In the genomic region with DNA sequence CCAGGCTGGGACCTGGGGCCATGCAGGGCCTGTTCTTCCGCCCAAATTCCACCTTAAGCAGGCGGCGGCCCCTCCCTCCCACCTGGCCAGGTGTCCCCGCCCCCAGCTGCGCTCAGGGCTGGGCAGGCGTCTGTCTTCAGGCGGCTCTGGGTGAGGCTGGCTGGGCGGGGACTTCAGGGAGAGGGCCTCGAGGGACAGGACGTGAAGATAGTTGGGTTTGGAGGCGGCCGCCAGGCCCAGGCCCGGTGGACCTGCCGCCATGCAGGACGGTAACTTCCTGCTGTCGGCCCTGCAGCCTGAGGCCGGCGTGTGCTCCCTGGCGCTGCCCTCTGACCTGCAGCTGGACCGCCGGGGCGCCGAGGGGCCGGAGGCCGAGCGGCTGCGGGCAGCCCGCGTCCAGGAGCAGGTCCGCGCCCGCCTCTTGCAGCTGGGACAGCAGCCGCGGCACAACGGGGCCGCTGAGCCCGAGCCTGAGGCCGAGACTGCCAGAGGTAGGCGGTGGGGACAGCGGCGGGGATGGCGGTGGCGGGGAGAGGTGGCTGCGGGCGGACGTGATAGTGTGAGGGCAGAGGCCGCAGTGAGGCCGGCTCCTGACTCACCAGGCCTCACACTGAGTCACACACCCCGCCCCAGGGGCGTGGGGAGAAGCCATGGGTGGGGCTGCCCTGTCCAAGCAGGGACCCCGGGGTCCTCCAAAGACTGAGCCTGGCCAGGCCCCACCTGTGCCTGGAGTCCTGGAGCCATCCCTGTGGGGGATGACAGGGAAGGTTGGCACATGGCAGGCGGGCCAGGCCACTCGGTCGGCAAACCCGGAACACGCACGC, we compare ENCODE assay signal across 2 cellular contexts.
A peak's percentile ranks its signal among the peaks of the same experiment; 100 is the strongest.
TF ChIP-seq lines count a peak whose summit lies in the region.

A gene with protein sequence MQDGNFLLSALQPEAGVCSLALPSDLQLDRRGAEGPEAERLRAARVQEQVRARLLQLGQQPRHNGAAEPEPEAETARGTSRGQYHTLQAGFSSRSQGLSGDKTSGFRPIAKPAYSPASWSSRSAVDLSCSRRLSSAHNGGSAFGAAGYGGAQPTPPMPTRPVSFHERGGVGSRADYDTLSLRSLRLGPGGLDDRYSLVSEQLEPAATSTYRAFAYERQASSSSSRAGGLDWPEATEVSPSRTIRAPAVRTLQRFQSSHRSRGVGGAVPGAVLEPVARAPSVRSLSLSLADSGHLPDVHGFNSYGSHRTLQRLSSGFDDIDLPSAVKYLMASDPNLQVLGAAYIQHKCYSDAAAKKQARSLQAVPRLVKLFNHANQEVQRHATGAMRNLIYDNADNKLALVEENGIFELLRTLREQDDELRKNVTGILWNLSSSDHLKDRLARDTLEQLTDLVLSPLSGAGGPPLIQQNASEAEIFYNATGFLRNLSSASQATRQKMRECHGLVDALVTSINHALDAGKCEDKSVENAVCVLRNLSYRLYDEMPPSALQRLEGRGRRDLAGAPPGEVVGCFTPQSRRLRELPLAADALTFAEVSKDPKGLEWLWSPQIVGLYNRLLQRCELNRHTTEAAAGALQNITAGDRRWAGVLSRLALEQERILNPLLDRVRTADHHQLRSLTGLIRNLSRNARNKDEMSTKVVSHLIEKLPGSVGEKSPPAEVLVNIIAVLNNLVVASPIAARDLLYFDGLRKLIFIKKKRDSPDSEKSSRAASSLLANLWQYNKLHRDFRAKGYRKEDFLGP (plus strand): TSS at position 176 of the 824 bp plus-strand sequence. CDS start 84 bp downstream, at position 260.

TF ChIP-seq in HepG2, 621 proteins besides CTCF, POLR2A, EP300 and RAD21 (continued from another document and continues in another):
- TF ChIP-seq, protein P1, sequence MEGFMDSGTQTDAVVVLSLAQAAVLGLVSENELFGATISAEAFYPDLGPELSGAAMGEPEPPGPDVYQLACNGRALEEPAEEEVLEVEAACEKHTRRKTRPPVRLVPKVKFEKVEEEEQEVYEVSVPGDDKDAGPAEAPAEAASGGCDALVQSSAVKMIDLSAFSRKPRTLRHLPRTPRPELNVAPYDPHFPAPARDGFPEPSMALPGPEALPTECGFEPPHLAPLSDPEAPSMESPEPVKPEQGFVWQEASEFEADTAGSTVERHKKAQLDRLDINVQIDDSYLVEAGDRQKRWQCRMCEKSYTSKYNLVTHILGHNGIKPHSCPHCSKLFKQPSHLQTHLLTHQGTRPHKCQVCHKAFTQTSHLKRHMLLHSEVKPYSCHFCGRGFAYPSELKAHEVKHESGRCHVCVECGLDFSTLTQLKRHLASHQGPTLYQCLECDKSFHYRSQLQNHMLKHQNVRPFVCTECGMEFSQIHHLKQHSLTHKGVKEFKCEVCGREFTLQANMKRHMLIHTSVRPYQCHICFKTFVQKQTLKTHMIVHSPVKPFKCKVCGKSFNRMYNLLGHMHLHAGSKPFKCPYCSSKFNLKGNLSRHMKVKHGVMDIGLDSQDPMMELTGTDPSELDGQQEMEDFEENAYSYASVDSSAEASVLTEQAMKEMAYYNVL (CRISPR knock-in tag; IDR thresholded peaks at IDR 0.05; ENCODE audit: borderline replicate concordance), result 0 out of 2 replicates have a peak, but pooled peaks have one; percentile 35
- TF ChIP-seq CBX2 (IDR thresholded peaks at IDR 0.05; ENCODE audit: low read depth, low read length) (no peak), CBX2 (CRISPR knock-in tag; IDR thresholded peaks at IDR 0.05; ENCODE audit: low read depth) (0 out of 2 replicates have a peak, but pooled peaks have one; percentile 49), TBX2 (CRISPR knock-in tag; IDR thresholded peaks at IDR 0.05; ENCODE audit: borderline replicate concordance) (peak; percentile 55; the same call in 1 of the 2 replicates), HNRNPLL (IDR thresholded peaks at IDR 0.05; ENCODE audit: low read depth, low read length, poor library complexity, severe bottlenecking) (peak; percentile 33), KDM4B (CRISPR knock-in tag; IDR thresholded peaks at IDR 0.05) (no peak), PHF5A (CRISPR knock-in tag; IDR thresholded peaks at IDR 0.05; ENCODE audit: low read depth, unreplicated experiment) (peak; percentile 27), MAFK (conservative IDR thresholded peaks at IDR 0.05 in 1 of 2, IDR thresholded peaks at IDR 0.05 in 1 of 2; ENCODE audit: low read length in 2 of 2) (no peak), ZNF549 (CRISPR knock-in tag; IDR thresholded peaks at IDR 0.05) (no peak), CREM (IDR thresholded peaks at IDR 0.05) (no peak), CREM (CRISPR knock-in tag; IDR thresholded peaks at IDR 0.05) (no peak), JDP2 (CRISPR knock-in tag; IDR thresholded peaks at IDR 0.05; ENCODE audit: borderline replicate concordance) (no peak), MATR3 (CRISPR knock-in tag; IDR thresholded peaks at IDR 0.05) (no peak), FOXC1 (CRISPR knock-in tag; IDR thresholded peaks at IDR 0.05; ENCODE audit: borderline replicate concordance) (no peak), ZBTB42 (CRISPR knock-in tag; IDR thresholded peaks at IDR 0.05) (peak; percentile 80; the same call in 1 of the 2 replicates), ZNF180 (CRISPR knock-in tag; IDR thresholded peaks at IDR 0.05; ENCODE audit: borderline replicate concordance, low read depth) (no peak), ZNF670 (CRISPR knock-in tag; IDR thresholded peaks at IDR 0.05; ENCODE audit: borderline replicate concordance) (0 out of 2 replicates have a peak, but pooled peaks have one; percentile 34), ZNF44 (CRISPR knock-in tag; IDR thresholded peaks at IDR 0.05) (no peak), FOXK1 (CRISPR knock-in tag; IDR thresholded peaks at IDR 0.05; ENCODE audit: borderline replicate concordance, low read depth) (no peak), MYNN (CRISPR knock-in tag; IDR thresholded peaks at IDR 0.05; ENCODE audit: low read depth) (no peak)
- TF ChIP-seq, protein P2, sequence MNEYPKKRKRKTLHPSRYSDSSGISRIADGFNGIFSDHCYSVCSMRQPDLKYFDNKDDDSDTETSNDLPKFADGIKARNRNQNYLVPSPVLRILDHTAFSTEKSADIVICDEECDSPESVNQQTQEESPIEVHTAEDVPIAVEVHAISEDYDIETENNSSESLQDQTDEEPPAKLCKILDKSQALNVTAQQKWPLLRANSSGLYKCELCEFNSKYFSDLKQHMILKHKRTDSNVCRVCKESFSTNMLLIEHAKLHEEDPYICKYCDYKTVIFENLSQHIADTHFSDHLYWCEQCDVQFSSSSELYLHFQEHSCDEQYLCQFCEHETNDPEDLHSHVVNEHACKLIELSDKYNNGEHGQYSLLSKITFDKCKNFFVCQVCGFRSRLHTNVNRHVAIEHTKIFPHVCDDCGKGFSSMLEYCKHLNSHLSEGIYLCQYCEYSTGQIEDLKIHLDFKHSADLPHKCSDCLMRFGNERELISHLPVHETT (CRISPR knock-in tag; conservative IDR thresholded peaks at IDR 0.05), result no peak
- TF ChIP-seq, protein P3, sequence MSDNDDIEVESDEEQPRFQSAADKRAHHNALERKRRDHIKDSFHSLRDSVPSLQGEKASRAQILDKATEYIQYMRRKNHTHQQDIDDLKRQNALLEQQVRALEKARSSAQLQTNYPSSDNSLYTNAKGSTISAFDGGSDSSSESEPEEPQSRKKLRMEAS (IDR thresholded peaks at IDR 0.05), result peak; percentile 79
- TF ChIP-seq, protein P4, sequence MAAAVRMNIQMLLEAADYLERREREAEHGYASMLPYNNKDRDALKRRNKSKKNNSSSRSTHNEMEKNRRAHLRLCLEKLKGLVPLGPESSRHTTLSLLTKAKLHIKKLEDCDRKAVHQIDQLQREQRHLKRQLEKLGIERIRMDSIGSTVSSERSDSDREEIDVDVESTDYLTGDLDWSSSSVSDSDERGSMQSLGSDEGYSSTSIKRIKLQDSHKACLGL (CRISPR knock-in tag; IDR thresholded peaks at IDR 0.05), result peak; percentile 89; the same call in 1 of the 2 replicates
- TF ChIP-seq, protein P5, sequence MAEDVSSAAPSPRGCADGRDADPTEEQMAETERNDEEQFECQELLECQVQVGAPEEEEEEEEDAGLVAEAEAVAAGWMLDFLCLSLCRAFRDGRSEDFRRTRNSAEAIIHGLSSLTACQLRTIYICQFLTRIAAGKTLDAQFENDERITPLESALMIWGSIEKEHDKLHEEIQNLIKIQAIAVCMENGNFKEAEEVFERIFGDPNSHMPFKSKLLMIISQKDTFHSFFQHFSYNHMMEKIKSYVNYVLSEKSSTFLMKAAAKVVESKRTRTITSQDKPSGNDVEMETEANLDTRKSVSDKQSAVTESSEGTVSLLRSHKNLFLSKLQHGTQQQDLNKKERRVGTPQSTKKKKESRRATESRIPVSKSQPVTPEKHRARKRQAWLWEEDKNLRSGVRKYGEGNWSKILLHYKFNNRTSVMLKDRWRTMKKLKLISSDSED (CRISPR knock-in tag; IDR thresholded peaks at IDR 0.05), result 0 out of 2 replicates have a peak, but pooled peaks have one; percentile 42

TF ChIP-seq in K562, 482 proteins besides CTCF, POLR2A, EP300 and RAD21 (continued from another document and continues in another):
- TF ChIP-seq, protein P6, sequence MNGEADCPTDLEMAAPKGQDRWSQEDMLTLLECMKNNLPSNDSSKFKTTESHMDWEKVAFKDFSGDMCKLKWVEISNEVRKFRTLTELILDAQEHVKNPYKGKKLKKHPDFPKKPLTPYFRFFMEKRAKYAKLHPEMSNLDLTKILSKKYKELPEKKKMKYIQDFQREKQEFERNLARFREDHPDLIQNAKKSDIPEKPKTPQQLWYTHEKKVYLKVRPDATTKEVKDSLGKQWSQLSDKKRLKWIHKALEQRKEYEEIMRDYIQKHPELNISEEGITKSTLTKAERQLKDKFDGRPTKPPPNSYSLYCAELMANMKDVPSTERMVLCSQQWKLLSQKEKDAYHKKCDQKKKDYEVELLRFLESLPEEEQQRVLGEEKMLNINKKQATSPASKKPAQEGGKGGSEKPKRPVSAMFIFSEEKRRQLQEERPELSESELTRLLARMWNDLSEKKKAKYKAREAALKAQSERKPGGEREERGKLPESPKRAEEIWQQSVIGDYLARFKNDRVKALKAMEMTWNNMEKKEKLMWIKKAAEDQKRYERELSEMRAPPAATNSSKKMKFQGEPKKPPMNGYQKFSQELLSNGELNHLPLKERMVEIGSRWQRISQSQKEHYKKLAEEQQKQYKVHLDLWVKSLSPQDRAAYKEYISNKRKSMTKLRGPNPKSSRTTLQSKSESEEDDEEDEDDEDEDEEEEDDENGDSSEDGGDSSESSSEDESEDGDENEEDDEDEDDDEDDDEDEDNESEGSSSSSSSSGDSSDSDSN (IDR thresholded peaks at IDR 0.05; ENCODE audit: borderline replicate concordance in 1 of 2, low read depth in 2 of 2, low read length in 2 of 2), result peak in 1 of 2 experiments; percentile 68; a peak in 2 of 4 replicates
- TF ChIP-seq ETV1 (tag; conservative IDR thresholded peaks at IDR 0.05; ENCODE audit: low read depth) (peak; percentile 31; the same call in 1 of the 2 replicates), TBP (optimal IDR thresholded peaks at IDR 0.05; ENCODE audit: low read depth, low read length) (peak; percentile 72), PHF8 (IDR thresholded peaks at IDR 0.05; ENCODE audit: borderline replicate concordance, low read length) (peak; percentile 77), RBBP5 (IDR thresholded peaks at IDR 0.05; ENCODE audit: borderline replicate concordance, insufficient read depth, low read length, poor library complexity, severe bottlenecking) (peak; percentile 68), DPF2 (IDR thresholded peaks at IDR 0.05) (peak; percentile 69), ZNF146 (CRISPR knock-in tag; IDR thresholded peaks at IDR 0.05; ENCODE audit: unreplicated experiment) (no peak), ZNF316 (IDR thresholded peaks at IDR 0.05) (0 out of 2 replicates have a peak, but pooled peaks have one; percentile 6), ZNF507 (tag; conservative IDR thresholded peaks at IDR 0.05) (no peak), SMC3 (conservative IDR thresholded peaks at IDR 0.05; ENCODE audit: insufficient read depth, low read depth, low read length) (no peak), ZZZ3 (IDR thresholded peaks at IDR 0.05) (no peak), ATF1 (CRISPR knock-in tag; IDR thresholded peaks at IDR 0.05) (no peak), ATF1 (tag; IDR thresholded peaks at IDR 0.05) (peak; percentile 44), HNRNPL (IDR thresholded peaks at IDR 0.05; ENCODE audit: low read depth, low read length) (peak; percentile 54; the same call in 1 of the 2 replicates), ZNF23 (CRISPR knock-in tag; IDR thresholded peaks at IDR 0.05) (no peak), POLR2AphosphoS5 (IDR thresholded peaks at IDR 0.05; ENCODE audit: control insufficient read depth, insufficient read depth, low read depth, low read length) (peak; percentile 28; the same call in 1 of the 2 replicates), ZNF263 (CRISPR knock-in tag; IDR thresholded peaks at IDR 0.05; ENCODE audit: borderline replicate concordance) (peak; percentile 32; the same call in 1 of the 2 replicates), ZNF644 (tag; IDR thresholded peaks at IDR 0.05; ENCODE audit: low read depth) (peak; percentile 68; the same call in 1 of the 2 replicates)
- TF ChIP-seq, protein P7, sequence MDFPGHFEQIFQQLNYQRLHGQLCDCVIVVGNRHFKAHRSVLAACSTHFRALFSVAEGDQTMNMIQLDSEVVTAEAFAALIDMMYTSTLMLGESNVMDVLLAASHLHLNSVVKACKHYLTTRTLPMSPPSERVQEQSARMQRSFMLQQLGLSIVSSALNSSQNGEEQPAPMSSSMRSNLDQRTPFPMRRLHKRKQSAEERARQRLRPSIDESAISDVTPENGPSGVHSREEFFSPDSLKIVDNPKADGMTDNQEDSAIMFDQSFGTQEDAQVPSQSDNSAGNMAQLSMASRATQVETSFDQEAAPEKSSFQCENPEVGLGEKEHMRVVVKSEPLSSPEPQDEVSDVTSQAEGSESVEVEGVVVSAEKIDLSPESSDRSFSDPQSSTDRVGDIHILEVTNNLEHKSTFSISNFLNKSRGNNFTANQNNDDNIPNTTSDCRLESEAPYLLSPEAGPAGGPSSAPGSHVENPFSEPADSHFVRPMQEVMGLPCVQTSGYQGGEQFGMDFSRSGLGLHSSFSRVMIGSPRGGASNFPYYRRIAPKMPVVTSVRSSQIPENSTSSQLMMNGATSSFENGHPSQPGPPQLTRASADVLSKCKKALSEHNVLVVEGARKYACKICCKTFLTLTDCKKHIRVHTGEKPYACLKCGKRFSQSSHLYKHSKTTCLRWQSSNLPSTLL (IDR thresholded peaks at IDR 0.05), result no peak
- TF ChIP-seq, protein P8, sequence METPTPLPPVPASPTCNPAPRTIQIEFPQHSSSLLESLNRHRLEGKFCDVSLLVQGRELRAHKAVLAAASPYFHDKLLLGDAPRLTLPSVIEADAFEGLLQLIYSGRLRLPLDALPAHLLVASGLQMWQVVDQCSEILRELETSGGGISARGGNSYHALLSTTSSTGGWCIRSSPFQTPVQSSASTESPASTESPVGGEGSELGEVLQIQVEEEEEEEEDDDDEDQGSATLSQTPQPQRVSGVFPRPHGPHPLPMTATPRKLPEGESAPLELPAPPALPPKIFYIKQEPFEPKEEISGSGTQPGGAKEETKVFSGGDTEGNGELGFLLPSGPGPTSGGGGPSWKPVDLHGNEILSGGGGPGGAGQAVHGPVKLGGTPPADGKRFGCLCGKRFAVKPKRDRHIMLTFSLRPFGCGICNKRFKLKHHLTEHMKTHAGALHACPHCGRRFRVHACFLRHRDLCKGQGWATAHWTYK (CRISPR knock-in tag; IDR thresholded peaks at IDR 0.05), result peak; percentile 60
- TF ChIP-seq, protein P9, sequence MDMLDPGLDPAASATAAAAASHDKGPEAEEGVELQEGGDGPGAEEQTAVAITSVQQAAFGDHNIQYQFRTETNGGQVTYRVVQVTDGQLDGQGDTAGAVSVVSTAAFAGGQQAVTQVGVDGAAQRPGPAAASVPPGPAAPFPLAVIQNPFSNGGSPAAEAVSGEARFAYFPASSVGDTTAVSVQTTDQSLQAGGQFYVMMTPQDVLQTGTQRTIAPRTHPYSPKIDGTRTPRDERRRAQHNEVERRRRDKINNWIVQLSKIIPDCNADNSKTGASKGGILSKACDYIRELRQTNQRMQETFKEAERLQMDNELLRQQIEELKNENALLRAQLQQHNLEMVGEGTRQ (CRISPR knock-in tag; IDR thresholded peaks at IDR 0.05), result no peak; the same call in 1 of the 2 replicates
- TF ChIP-seq, protein P10, sequence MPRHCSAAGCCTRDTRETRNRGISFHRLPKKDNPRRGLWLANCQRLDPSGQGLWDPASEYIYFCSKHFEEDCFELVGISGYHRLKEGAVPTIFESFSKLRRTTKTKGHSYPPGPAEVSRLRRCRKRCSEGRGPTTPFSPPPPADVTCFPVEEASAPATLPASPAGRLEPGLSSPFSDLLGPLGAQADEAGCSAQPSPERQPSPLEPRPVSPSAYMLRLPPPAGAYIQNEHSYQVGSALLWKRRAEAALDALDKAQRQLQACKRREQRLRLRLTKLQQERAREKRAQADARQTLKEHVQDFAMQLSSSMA (CRISPR knock-in tag; IDR thresholded peaks at IDR 0.05), result no peak
